18 cellular contexts compared by ENCODE assay signal in genomic region chr17:61756561-61756960, GRCh38.
DNase-seq lines count a peak whose midpoint lies in the region; ATAC-seq, FAIRE-seq and TF ChIP-seq lines count a peak whose summit lies in the region.
"Had no signal": no experiment of that assay in that cellular context is flagged by ENCODE, and none has a peak within 500 bp of the region (broad histone marks: within the 10 kb centered on the region; RNA-seq: fewer than 3 reads in every experiment).

No MANE protein-coding gene starts in this region.

- peak overlapping the region; percentile 28; the same call in 1 of the 2 replicates for H3K4me2 ChIP-seq in KMS-11

- H3K36me3 ChIP-seq in KMS-11 (ENCODE audit: insufficient read depth), result no peaks in the 10 kb centered on the region
- peaks cover 18% of the 10 kb centered on the region for H3K36me3 ChIP-seq in SK-N-MC (ENCODE audit: insufficient read depth, low read length)

- H3K9ac ChIP-seq in KMS-11 (no peak overlapping the region), SK-N-MC (ENCODE audit: insufficient read length) (no peak overlapping the region)

- H3K27ac ChIP-seq in KMS-11, result no peak overlapping the region
- H3K27ac ChIP-seq in SK-N-MC, result peak overlapping the region; percentile 58
- peak overlapping the region; percentile 5 for H3K27ac ChIP-seq in foreskin keratinocyte

- no peak overlapping the region for H2AFZ ChIP-seq in KMS-11 (ENCODE audit: low read depth)

- peaks cover 25% of the 10 kb centered on the region for H3K4me1 ChIP-seq in KMS-11 (ENCODE audit: low read depth, poor library complexity, severe bottlenecking)
- H3K4me1 ChIP-seq in foreskin keratinocyte, result no peaks in the 10 kb centered on the region

- no peak for FAIRE-seq in urothelium cell line (lab: Jason Lieb, UNC)
- FAIRE-seq: K562, RCC 7860 had no signal

- H4K20me1 ChIP-seq in KMS-11 (ENCODE audit: insufficient read depth), result no peaks in the 10 kb centered on the region

- peak; percentile 16 for DNase-seq in AG10803 (ENCODE audit: low read depth)
- DNase-seq in SK-N-MC (ENCODE audit: low read depth, low spot score), result no peak
- no peak for DNase-seq in foreskin keratinocyte
- no peak for DNase-seq in activated T-cell treated with anti-CD3 and anti-CD28 coated beads, Interleukin-2, amount 50 U/mL, for 48 hours
- no peak for DNase-seq in middle frontal gyrus (ENCODE audit: extremely low spot score, low spot score)
- no peak for DNase-seq in urothelium cell line (ENCODE audit: low spot score)
- DNase-seq in cerebellar nuclear complex (lab: John Stamatoyannopoulos, UW), result no peak
- DNase-seq: DMS 273 treated with DMSO at 0.1 percent for 48 hours, EL, HCEC 1CT, NCI-H146, NCI-H2081 treated with DMSO at 0.1 percent for 48 hours, NCI-H226, NCI-H526, Right ventricle myocardium superior had no signal

- TF ChIP-seq CTCF in AG10803 (conservative IDR thresholded peaks at IDR 0.05; ENCODE audit: low read length) (peak; percentile 10; the same call in 1 of the 2 replicates), KMS-11 (conservative IDR thresholded peaks at IDR 0.05; ENCODE audit: low read depth, low read length) (no peak), foreskin keratinocyte (conservative IDR thresholded peaks at IDR 0.05) (no peak)

- H3K4me3 ChIP-seq in AG10803 (ENCODE audit: low read length), result no peak overlapping the region
- H3K4me3 ChIP-seq in KMS-11 (IDR thresholded peaks at IDR 0.05; ENCODE audit: insufficient read depth, low read depth, low read length), result no peak overlapping the region
- H3K4me3 ChIP-seq in SK-N-MC, result 0 out of 2 replicates have a peak overlapping the region, but pooled peaks have one; percentile 6
- H3K4me3 ChIP-seq: K562 had no signal

- H3K27me3 ChIP-seq in KMS-11 (ENCODE audit: insufficient read depth, low read depth), result no peaks in the 10 kb centered on the region
- no peaks in the 10 kb centered on the region for H3K27me3 ChIP-seq in foreskin keratinocyte

- H3K9me3 ChIP-seq in SK-N-MC (ENCODE audit: low read depth, low read length), result peaks cover 3% of the 10 kb centered on the region

- H3K79me2 ChIP-seq in KMS-11 (ENCODE audit: insufficient read depth, low read depth), result no peaks in the 10 kb centered on the region

- ATAC-seq in foreskin keratinocyte, result no peak
- ATAC-seq: K562 had no signal
